ENCODE assay signal across 9 cellular contexts in the genomic region with DNA sequence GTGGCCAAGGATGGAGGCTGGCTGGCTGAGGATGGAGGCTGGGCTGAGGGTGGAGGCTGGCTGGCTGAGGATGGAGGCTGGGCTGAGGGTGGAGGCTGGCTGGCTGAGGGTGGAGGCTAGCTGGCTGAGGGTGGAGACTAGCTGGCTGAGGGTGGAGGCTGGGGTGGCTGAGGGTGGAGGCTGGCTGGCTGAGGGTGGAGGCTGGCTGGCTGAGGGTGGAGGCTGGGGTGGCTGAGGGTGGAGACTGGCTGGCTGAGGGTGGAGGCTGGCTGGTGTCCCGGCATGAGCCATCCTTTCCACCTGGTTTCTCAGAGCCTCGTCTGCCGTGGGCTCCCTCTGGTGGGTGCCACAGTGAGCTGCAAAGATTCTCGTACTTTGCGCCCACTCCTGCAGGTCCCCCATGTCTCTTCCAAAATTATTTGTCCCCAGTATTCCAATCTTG.
DNase-seq lines count a peak whose midpoint lies in the region; ATAC-seq and TF ChIP-seq lines count a peak whose summit lies in the region.
"Had no signal": no experiment of that assay in that cellular context is flagged by ENCODE, and none has a peak within 500 bp of the region (broad histone marks: within the 10 kb centered on the region; RNA-seq: fewer than 3 reads in every experiment).

No MANE protein-coding gene starts in this region.

- no peak overlapping the region for H3K9ac ChIP-seq in MM.1S (ENCODE audit: low read length)
- H3K9ac ChIP-seq in liver (ENCODE audit: low read depth in 1 of 2, low read length in 2 of 2), result no peak overlapping the region

- peaks cover 4% of the 10 kb centered on the region for H3K36me3 Mint-ChIP-seq in endothelial cell (ENCODE audit: low read depth, unreplicated experiment)

- H3K27me3 ChIP-seq in MM.1S (replicated peaks; ENCODE audit: insufficient read depth, low read length) (peaks cover 74% of the 10 kb centered on the region), liver (ENCODE audit: control insufficient read depth in 4 of 4, insufficient read depth in 4 of 4, low read length in 3 of 4) (no peaks in the 10 kb centered on the region)
- H3K27me3 ChIP-seq: neutrophil had no signal

- H3K27ac Mint-ChIP-seq in endothelial cell (ENCODE audit: unreplicated experiment), result no peak overlapping the region

- no peak overlapping the region for H3K4me2 ChIP-seq in MM.1S (ENCODE audit: low read depth, low read length)

- DNase-seq in NCI-H510A treated with DMSO at 0.1 percent for 48 hours (lab: John Stamatoyannopoulos, UW) (peak; percentile 28), NCI-H510A (lab: John Stamatoyannopoulos, UW) (no peak), MM.1S (peak; percentile 38), astrocyte of the hippocampus (ENCODE audit: low read depth, low spot score) (peak; percentile 45), endothelial cell (ENCODE audit: low spot score) (no peak)

- peaks cover 14% of the 10 kb centered on the region for H3F3A ChIP-seq in MM.1S (ENCODE audit: insufficient read depth, low read length)

- peak; percentile 27 for TF ChIP-seq CTCF in MM.1S (IDR thresholded peaks at IDR 0.05; ENCODE audit: low read length)
- peak; percentile 62 for TF ChIP-seq CTCF in liver (IDR thresholded peaks at IDR 0.05; ENCODE audit: low read depth, low read length, missing input control)
- no peak for TF ChIP-seq CTCF in endothelial cell (IDR thresholded peaks at IDR 0.05; ENCODE audit: unreplicated experiment)

- H3K36me3 ChIP-seq in MM.1S (replicated peaks; ENCODE audit: insufficient read depth, low read length) (no peaks in the 10 kb centered on the region), liver (ENCODE audit: control insufficient read depth in 4 of 4, insufficient read depth in 3 of 4, low read depth in 1 of 4, low read length in 3 of 4) (no peaks in the 10 kb centered on the region)
- H3K36me3 ChIP-seq: neutrophil had no signal

- H3K4me3 ChIP-seq in MM.1S (ENCODE audit: low read length) (no peak overlapping the region), liver (ENCODE audit: low read depth in 1 of 3, low read length in 3 of 3) (no peak overlapping the region)

- no peaks in the 10 kb centered on the region for H4K20me1 ChIP-seq in MM.1S (ENCODE audit: insufficient read depth, low read length)

- TF ChIP-seq RAD21 in liver (IDR thresholded peaks at IDR 0.05), result peak; percentile 76 to 83

- no peaks in the 10 kb centered on the region for H3K79me2 ChIP-seq in MM.1S (ENCODE audit: low read length)

- no peak overlapping the region for H2AFZ ChIP-seq in MM.1S (ENCODE audit: low read length)

- H3K9me2 ChIP-seq in MM.1S (replicated peaks; ENCODE audit: insufficient read depth, low read length), result no peaks in the 10 kb centered on the region

- no peaks in the 10 kb centered on the region for H3K4me1 Mint-ChIP-seq in endothelial cell (ENCODE audit: unreplicated experiment)

- 17% methylated on average over 5 of the region's 5 CpGs for WGBS in liver

- H3K4me3 Mint-ChIP-seq in endothelial cell (ENCODE audit: unreplicated experiment), result no peak overlapping the region

- H3K9me3 ChIP-seq in MM.1S (replicated peaks; ENCODE audit: insufficient read depth, low read length), result no peaks in the 10 kb centered on the region
- H3K9me3 ChIP-seq in liver (ENCODE audit: control insufficient read depth in 4 of 4, low read length in 3 of 4), result peaks cover 0 to 5% (median 2%) of the 10 kb centered on the region in 4 donors

- ATAC-seq in GM21390 (IDR thresholded peaks at IDR 0.05; ENCODE audit: unreplicated experiment) (no peak), GM18909 (IDR thresholded peaks at IDR 0.05; ENCODE audit: poor library complexity, unreplicated experiment) (no peak)

- H3K27ac ChIP-seq in MM.1S (ENCODE audit: low read length) (no peak overlapping the region), liver (ENCODE audit: low read depth in 1 of 2, low read length in 2 of 2) (no peak overlapping the region)
- H3K27ac ChIP-seq: neutrophil had no signal

- H3K4me1 ChIP-seq in MM.1S (ENCODE audit: low read length), result peaks cover 18% of the 10 kb centered on the region
- peaks cover 0 to 5% (median 2%) of the 10 kb centered on the region in 4 donors for H3K4me1 ChIP-seq in liver (ENCODE audit: control insufficient read depth in 4 of 4, insufficient read depth in 4 of 4, low read length in 3 of 4)

- H3K9me3 Mint-ChIP-seq in endothelial cell (ENCODE audit: unreplicated experiment), result no peaks in the 10 kb centered on the region

- peaks cover 2% of the 10 kb centered on the region for H3K27me3 Mint-ChIP-seq in endothelial cell (ENCODE audit: unreplicated experiment)

TF ChIP-seq in liver, 16 proteins besides CTCF, POLR2A, EP300 and RAD21:
- TF ChIP-seq EGR1 (IDR thresholded peaks at IDR 0.05; ENCODE audit: low read depth in 2 of 2), result peak in 1 of 2 donors; percentile 52
- TF ChIP-seq TAF1 (conservative IDR thresholded peaks at IDR 0.05), result no peak
- no peak for TF ChIP-seq NR2F2 (IDR thresholded peaks at IDR 0.05)
- TF ChIP-seq, protein P1, sequence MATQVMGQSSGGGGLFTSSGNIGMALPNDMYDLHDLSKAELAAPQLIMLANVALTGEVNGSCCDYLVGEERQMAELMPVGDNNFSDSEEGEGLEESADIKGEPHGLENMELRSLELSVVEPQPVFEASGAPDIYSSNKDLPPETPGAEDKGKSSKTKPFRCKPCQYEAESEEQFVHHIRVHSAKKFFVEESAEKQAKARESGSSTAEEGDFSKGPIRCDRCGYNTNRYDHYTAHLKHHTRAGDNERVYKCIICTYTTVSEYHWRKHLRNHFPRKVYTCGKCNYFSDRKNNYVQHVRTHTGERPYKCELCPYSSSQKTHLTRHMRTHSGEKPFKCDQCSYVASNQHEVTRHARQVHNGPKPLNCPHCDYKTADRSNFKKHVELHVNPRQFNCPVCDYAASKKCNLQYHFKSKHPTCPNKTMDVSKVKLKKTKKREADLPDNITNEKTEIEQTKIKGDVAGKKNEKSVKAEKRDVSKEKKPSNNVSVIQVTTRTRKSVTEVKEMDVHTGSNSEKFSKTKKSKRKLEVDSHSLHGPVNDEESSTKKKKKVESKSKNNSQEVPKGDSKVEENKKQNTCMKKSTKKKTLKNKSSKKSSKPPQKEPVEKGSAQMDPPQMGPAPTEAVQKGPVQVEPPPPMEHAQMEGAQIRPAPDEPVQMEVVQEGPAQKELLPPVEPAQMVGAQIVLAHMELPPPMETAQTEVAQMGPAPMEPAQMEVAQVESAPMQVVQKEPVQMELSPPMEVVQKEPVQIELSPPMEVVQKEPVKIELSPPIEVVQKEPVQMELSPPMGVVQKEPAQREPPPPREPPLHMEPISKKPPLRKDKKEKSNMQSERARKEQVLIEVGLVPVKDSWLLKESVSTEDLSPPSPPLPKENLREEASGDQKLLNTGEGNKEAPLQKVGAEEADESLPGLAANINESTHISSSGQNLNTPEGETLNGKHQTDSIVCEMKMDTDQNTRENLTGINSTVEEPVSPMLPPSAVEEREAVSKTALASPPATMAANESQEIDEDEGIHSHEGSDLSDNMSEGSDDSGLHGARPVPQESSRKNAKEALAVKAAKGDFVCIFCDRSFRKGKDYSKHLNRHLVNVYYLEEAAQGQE (IDR thresholded peaks at IDR 0.05), result no peak
- TF ChIP-seq HNF4A (conservative IDR thresholded peaks at IDR 0.05), result no peak
- TF ChIP-seq, protein P2, sequence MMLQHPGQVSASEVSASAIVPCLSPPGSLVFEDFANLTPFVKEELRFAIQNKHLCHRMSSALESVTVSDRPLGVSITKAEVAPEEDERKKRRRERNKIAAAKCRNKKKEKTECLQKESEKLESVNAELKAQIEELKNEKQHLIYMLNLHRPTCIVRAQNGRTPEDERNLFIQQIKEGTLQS (IDR thresholded peaks at IDR 0.05), result no peak
- no peak for TF ChIP-seq RXRA (IDR thresholded peaks at IDR 0.05)
- no peak for TF ChIP-seq YY1 (IDR thresholded peaks at IDR 0.05)
- TF ChIP-seq, protein P3, sequence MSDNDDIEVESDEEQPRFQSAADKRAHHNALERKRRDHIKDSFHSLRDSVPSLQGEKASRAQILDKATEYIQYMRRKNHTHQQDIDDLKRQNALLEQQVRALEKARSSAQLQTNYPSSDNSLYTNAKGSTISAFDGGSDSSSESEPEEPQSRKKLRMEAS (IDR thresholded peaks at IDR 0.05), result no peak
- no peak for TF ChIP-seq HNF4G (IDR thresholded peaks at IDR 0.05)
- TF ChIP-seq FOXA2 (IDR thresholded peaks at IDR 0.05), result no peak
- no peak for TF ChIP-seq ZBTB33 (IDR thresholded peaks at IDR 0.05)
- peak; percentile 62 to 95 for TF ChIP-seq JUND (IDR thresholded peaks at IDR 0.05)

Comparison
In these comparisons a context has a peak if more than half of its experiments do, and no peak if none do; other contexts are left out.
1. DNase-seq: peak in NCI-H510A treated with DMSO at 0.1 percent for 48 hours (single experiment), MM.1S (single experiment) and astrocyte of the hippocampus (single experiment); none in NCI-H510A (single experiment) and endothelial cell (single experiment).